In the genomic region with DNA sequence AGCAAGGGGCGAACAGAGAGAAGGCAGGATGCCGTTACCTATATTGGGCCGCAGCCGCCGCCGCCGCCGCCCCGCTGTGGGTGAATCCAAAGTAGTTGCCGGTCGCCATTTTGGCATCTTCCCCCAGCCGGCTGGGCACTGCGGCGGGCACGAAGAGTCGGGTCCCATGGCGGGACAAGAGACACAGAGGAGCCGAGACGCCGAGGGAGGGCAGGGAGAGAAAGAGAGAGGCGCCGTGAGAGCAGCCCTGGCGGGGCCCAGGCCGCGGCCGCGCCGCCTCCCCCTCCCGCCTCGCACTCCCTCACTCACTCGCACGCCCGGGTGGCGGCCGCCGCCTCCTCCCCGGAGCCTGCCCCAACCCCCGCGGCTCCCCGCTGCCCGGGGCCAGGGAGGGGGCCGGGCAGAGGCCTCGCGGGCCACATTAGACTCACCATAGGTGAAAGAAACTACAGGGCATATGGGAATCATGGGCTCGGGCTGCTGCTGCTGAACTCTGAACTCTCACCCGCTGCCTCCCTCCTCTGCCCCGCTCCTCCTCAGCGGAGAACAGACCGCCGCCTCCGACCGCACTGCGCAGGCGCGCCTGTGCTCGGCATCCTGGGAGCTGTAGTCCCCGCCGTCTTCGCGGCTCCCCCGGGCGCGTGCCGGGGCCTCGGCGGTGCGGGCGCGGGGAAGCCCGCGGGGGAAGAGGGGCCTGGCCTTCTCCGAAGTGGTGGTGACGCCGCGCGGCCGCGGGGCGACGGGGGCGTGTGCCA, we compare ENCODE assay signal across 8 cellular contexts. TPM values are rescaled to one million over a fixed set of nuclear protein-coding genes. Genes with fewer than 3 reads are reported as not detected.
DNase-seq lines count a peak whose midpoint lies in the region; ATAC-seq and TF ChIP-seq lines count a peak whose summit lies in the region.

A gene (minus strand): TSS at position 550 of the 755 bp plus-strand sequence. CDS start 82 bp downstream, at position 468.

- H3K27me3 ChIP-seq in osteoblast (ENCODE audit: insufficient read depth, low read length) (no peaks in the 10 kb centered on the region), testis (no peaks in the 10 kb centered on the region)

- H3K36me3 ChIP-seq in osteoblast (ENCODE audit: insufficient read depth, low read length): peaks cover under 1% of the 10 kb centered on the region
- H3K36me3 ChIP-seq in testis (ENCODE audit: low read depth, missing control alignments): no peaks in the 10 kb centered on the region

- DNase-seq in NCI-H1105 (lab: John Stamatoyannopoulos, UW) (peak; percentile 82), SKM-1 (lab: John Stamatoyannopoulos, UW; ENCODE audit: unreplicated experiment) (peak; percentile 72), glomerular visceral epithelial cell (ENCODE audit: extremely low spot score) (peak; percentile 90), osteoblast (ENCODE audit: insufficient read length, low spot score, missing footprints) (peak; percentile 99), testis (peak; percentile 94)
- DNase-seq in activated naive CD4-positive, alpha-beta T cell treated with anti-CD3 and anti-CD28 coated beads, Interleukin-2, amount 50 U/mL, for 72 hours (ENCODE audit: low spot score in 2 of 2): peak; percentile 92 to 94

- H3K36me3 Mint-ChIP-seq in activated naive CD4-positive, alpha-beta T cell treated with anti-CD3 and anti-CD28 coated beads, Interleukin-2, amount 50 U/mL, for 72 hours: peaks cover 14 to 16% of the 10 kb centered on the region in 2 donors

- TF ChIP-seq POLR2A in GM10847 (IDR thresholded peaks at IDR 0.05; ENCODE audit: extremely low read depth, insufficient read length) (peak; percentile 28), testis (IDR thresholded peaks at IDR 0.05) (peak; percentile 59)

- WGBS in testis, 2 donors: 0% methylated on average over 24 to 78 of the region's 81 CpGs

- peak within 1 kb of the TSS; percentile 97 to 99 for H3K27ac Mint-ChIP-seq in activated naive CD4-positive, alpha-beta T cell treated with anti-CD3 and anti-CD28 coated beads, Interleukin-2, amount 50 U/mL, for 72 hours

- peaks cover 20% of the 10 kb centered on the region for H3K4me1 ChIP-seq in osteoblast (ENCODE audit: insufficient read depth, low read length)
- peaks cover 10% of the 10 kb centered on the region for H3K4me1 ChIP-seq in testis

- peaks cover 50% of the 10 kb centered on the region for H3K79me2 ChIP-seq in osteoblast (ENCODE audit: insufficient read depth, low read length)

- H3K4me3 ChIP-seq in osteoblast (ENCODE audit: insufficient read depth, low read length): peak within 1 kb of the TSS; percentile 90
- H3K4me3 ChIP-seq in testis: peak within 1 kb of the TSS; percentile 96

- no peaks in the 10 kb centered on the region for H3K9me3 Mint-ChIP-seq in activated naive CD4-positive, alpha-beta T cell treated with anti-CD3 and anti-CD28 coated beads, Interleukin-2, amount 50 U/mL, for 72 hours

- peak within 1 kb of the TSS; percentile 95 for H3K4me2 ChIP-seq in osteoblast (ENCODE audit: insufficient read depth, low read length)

- H3K9me3 ChIP-seq in osteoblast (ENCODE audit: low read depth, low read length) (no peaks in the 10 kb centered on the region), testis (no peaks in the 10 kb centered on the region)

- peaks cover 22% of the 10 kb centered on the region for H4K20me1 ChIP-seq in osteoblast (ENCODE audit: insufficient read depth, low read length)

- intact Hi-C loops in testis (cut with DNase I; ENCODE audit: low total_unique reads): no loop called here

- H2AFZ ChIP-seq in osteoblast (ENCODE audit: low read length): peak within 1 kb of the TSS; percentile 83

- H3K27ac ChIP-seq in osteoblast (ENCODE audit: low read depth, low read length) (peak within 1 kb of the TSS; percentile 84), testis (peak within 1 kb of the TSS; percentile 97 to 99)

- ATAC-seq in HG02642 (IDR thresholded peaks at IDR 0.05; ENCODE audit: poor library complexity, unreplicated experiment): peak; percentile 87
- peak; percentile 84 to 88 for ATAC-seq in activated naive CD4-positive, alpha-beta T cell treated with anti-CD3 and anti-CD28 coated beads, Interleukin-2, amount 50 U/mL, for 72 hours

- no peak for TF ChIP-seq CTCF in osteoblast (IDR thresholded peaks at IDR 0.05; ENCODE audit: extremely low read depth, low read depth, low read length)
- TF ChIP-seq CTCF in testis (IDR thresholded peaks at IDR 0.05): no peak

RNA-seq across cellular contexts. Expression of the gene that starts here (rescaled TPM):
- 10 to 100 TPM; 48.7 to 56.6 TPM for total RNA-seq in activated naive CD4-positive, alpha-beta T cell treated with anti-CD3 and anti-CD28 coated beads, Interleukin-2, amount 50 U/mL, for 72 hours
- total RNA-seq in osteoblast (80.7 and 86.1 TPM in 2 replicates), testis (100 to 1,000 TPM in 1 of 2 donors, 10 to 100 TPM in 1; 97.2 to 112 TPM)
- polyA plus RNA-seq in testis (ENCODE audit: insufficient read depth, low read depth, low replicate concordance): 77.1 TPM

Comparison
In these comparisons a context has a peak if more than half of its experiments do, and no peak if none do; other contexts are left out.
1. Peak in every context shown above with its lines: DNase-seq, ATAC-seq, H3K4me3 ChIP-seq and H3K27ac ChIP-seq.